In genomic region chr5:77645158-77645994, GRCh38 we compare ENCODE assay signal across 8 cellular contexts. TPM values are rescaled to one million over a fixed set of nuclear protein-coding genes. Genes with fewer than 3 reads are reported as not detected.
A peak's percentile ranks its signal among the peaks of the same experiment; 100 is the strongest.
DNase-seq lines count a peak whose midpoint lies in the region; ATAC-seq and TF ChIP-seq lines count a peak whose summit lies in the region.

No MANE protein-coding gene starts in this region.

- H3K4me1 ChIP-seq in foreskin keratinocyte (no peaks in the 10 kb centered on the region), trophoblast cell (ENCODE audit: control insufficient read depth in 1 of 2, insufficient read depth in 2 of 2, low read length in 2 of 2) (peaks cover 0 to under 1% of the 10 kb centered on the region in 2 experiments)

- no peak overlapping the region for H3K9ac ChIP-seq in trophoblast cell (ENCODE audit: low read length)

- H3K27ac ChIP-seq in HL-60 (replicated peaks) (no peak overlapping the region), foreskin keratinocyte (no peak overlapping the region), trophoblast cell (ENCODE audit: low read depth, low read length) (no peak overlapping the region)

- H4K12ac ChIP-seq in trophoblast cell (ENCODE audit: low read depth, low read length): no peak overlapping the region

- H3K27me3 ChIP-seq in HL-60 (ENCODE audit: insufficient read depth, poor library complexity, severe bottlenecking): peaks cover 9% of the 10 kb centered on the region
- H3K27me3 ChIP-seq in foreskin keratinocyte: peaks cover 99% of the 10 kb centered on the region
- peaks cover 61% of the 10 kb centered on the region for H3K27me3 ChIP-seq in trophoblast cell (ENCODE audit: insufficient read depth, low read length)

- H3K4me3 ChIP-seq in HL-60 (replicated peaks; ENCODE audit: insufficient read depth, low read length) (peak overlapping the region; percentile 6; the same call in 1 of the 2 replicates), trophoblast cell (ENCODE audit: low read depth, low read length) (no peak overlapping the region)

- H3K9me3 ChIP-seq in trophoblast cell (ENCODE audit: insufficient read depth, low read depth, low read length): peaks cover 6% of the 10 kb centered on the region

- ATAC-seq in foreskin keratinocyte: peak; percentile 50
- ATAC-seq in HG03432 (IDR thresholded peaks at IDR 0.05; ENCODE audit: unreplicated experiment): no peak

- H3K79me2 ChIP-seq in trophoblast cell (ENCODE audit: control insufficient read depth, insufficient read depth, low read length, poor library complexity): no peaks in the 10 kb centered on the region

- peaks cover 85% of the 10 kb centered on the region for H3K27me3 Mint-ChIP-seq in activated CD4-positive, alpha-beta T cell treated with anti-CD3 and anti-CD28 coated beads, Interleukin-2, amount 10 ng/mL, durations not matched to agents 24 days and 14 days

- no peak overlapping the region for H2AK5ac ChIP-seq in trophoblast cell (ENCODE audit: low read length)

- TF ChIP-seq CTCF in HL-60 (IDR thresholded peaks at IDR 0.05; ENCODE audit: insufficient read depth, low read length): no peak
- TF ChIP-seq CTCF in foreskin keratinocyte (conservative IDR thresholded peaks at IDR 0.05): peak; percentile 53

- H3K36me3 ChIP-seq in trophoblast cell (ENCODE audit: control insufficient read depth in 1 of 2, insufficient read depth in 2 of 2, low read length in 2 of 2): no peaks in the 10 kb centered on the region

- H3K36me3 Mint-ChIP-seq in activated CD4-positive, alpha-beta T cell treated with anti-CD3 and anti-CD28 coated beads, Interleukin-2, amount 10 ng/mL, durations not matched to agents 24 days and 14 days (ENCODE audit: low read depth): peaks cover 5% of the 10 kb centered on the region

- H3K9me3 Mint-ChIP-seq in activated CD4-positive, alpha-beta T cell treated with anti-CD3 and anti-CD28 coated beads, Interleukin-2, amount 10 ng/mL, durations not matched to agents 24 days and 14 days: peaks cover 6% of the 10 kb centered on the region

- no peak overlapping the region for H3K14ac ChIP-seq in trophoblast cell (ENCODE audit: low read length)

- peak overlapping the region; percentile 64 for H3K4me2 ChIP-seq in trophoblast cell (ENCODE audit: low read length)

- peak; percentile 8 to 74 (median 16) for DNase-seq in NCI-H1417 (lab: John Stamatoyannopoulos, UW)
- no peak for DNase-seq in NCI-H1417 treated with DMSO at 0.1 percent for 48 hours (lab: John Stamatoyannopoulos, UW)
- DNase-seq in HL-60 (ENCODE audit: low read depth in 1 of 2, low spot score in 1 of 2): no peak
- peak; percentile 80 for DNase-seq in activated CD4-positive, alpha-beta T cell treated with anti-CD3 and anti-CD28 coated beads, Interleukin-2, amount 10 ng/mL, durations not matched to agents 24 days and 14 days
- no peak for DNase-seq in foreskin keratinocyte
- peak in 1 of 2 donors; percentile 67 for DNase-seq in trophoblast cell
- no peak for DNase-seq in G401 (ENCODE audit: low spot score)

- H3K4me3 Mint-ChIP-seq in activated CD4-positive, alpha-beta T cell treated with anti-CD3 and anti-CD28 coated beads, Interleukin-2, amount 10 ng/mL, durations not matched to agents 24 days and 14 days: peak overlapping the region; percentile 36

- no peak overlapping the region for H2BK120ac ChIP-seq in trophoblast cell (ENCODE audit: insufficient read depth, low read length, poor library complexity)

- WGBS in trophoblast cell (ENCODE audit: extremely low coverage, insufficient coverage, insufficient read length): no CpG with 5 or more reads among the region's 80 CpGs

- no peak overlapping the region for H4K8ac ChIP-seq in trophoblast cell (ENCODE audit: low read depth, low read length)

- H3K79me1 ChIP-seq in trophoblast cell (ENCODE audit: low read length): no peaks in the 10 kb centered on the region

- H2AFZ ChIP-seq in trophoblast cell (ENCODE audit: insufficient read depth, low read length, poor library complexity): peak overlapping the region; percentile 27

- H3K4me1 Mint-ChIP-seq in activated CD4-positive, alpha-beta T cell treated with anti-CD3 and anti-CD28 coated beads, Interleukin-2, amount 10 ng/mL, durations not matched to agents 24 days and 14 days: peaks cover 10% of the 10 kb centered on the region

- no peak overlapping the region for H3K27ac Mint-ChIP-seq in activated CD4-positive, alpha-beta T cell treated with anti-CD3 and anti-CD28 coated beads, Interleukin-2, amount 10 ng/mL, durations not matched to agents 24 days and 14 days

- H2BK12ac ChIP-seq in trophoblast cell (ENCODE audit: low read length): no peak overlapping the region

- in situ Hi-C loops in G401 (cut with HindIII; ENCODE audit: low sequenced_read_pairs): no loop called here

- H3K23ac ChIP-seq in trophoblast cell (ENCODE audit: low read length): no peak overlapping the region

- intact Hi-C loops in activated CD4-positive, alpha-beta T cell treated with anti-CD3 and anti-CD28 coated beads, Interleukin-2, amount 10 ng/mL, durations not matched to agents 24 days and 14 days (cut with micrococcal nuclease): loop anchor here (1.0 to 10.0 kb wide), 5 partner anchors 12 to 649 kb away; partner anchors contain the start of genes AP3B1 and TBCA

- no peak overlapping the region for H2BK5ac ChIP-seq in trophoblast cell (ENCODE audit: low read depth, low read length, poor library complexity)

- H3K18ac ChIP-seq in trophoblast cell (ENCODE audit: low read length): no peak overlapping the region

- no peak overlapping the region for H3K4ac ChIP-seq in trophoblast cell (ENCODE audit: low read depth, low read length)

- H4K91ac ChIP-seq in trophoblast cell (ENCODE audit: low read depth, low read length): no peak overlapping the region

RNA-seq across cellular contexts. Expression of gene OTP, which starts 6.9 kb away (rescaled TPM):
- not detected in 2 replicates for total RNA-seq in activated CD4-positive, alpha-beta T cell treated with anti-CD3 and anti-CD28 coated beads, Interleukin-2, amount 10 ng/mL, durations not matched to agents 24 days and 14 days
- not detected in 2 replicates for total RNA-seq in foreskin keratinocyte
- not detected in 2 replicates for polyA plus RNA-seq in foreskin keratinocyte
- polyA plus RNA-seq in trophoblast cell (2013): 0.03 TPM in 2 replicates
- not detected in 2 replicates for total RNA-seq in G401 (2014; rRNA removed; shearing (Covaris generic))

Comparison
In these comparisons a context has a peak if more than half of its experiments do, and no peak if none do; other contexts are left out.
1. DNase-seq: peak in NCI-H1417 (3 of 3) and activated CD4-positive, alpha-beta T cell treated with anti-CD3 and anti-CD28 coated beads, Interleukin-2, amount 10 ng/mL, durations not matched to agents 24 days and 14 days (single experiment); none in NCI-H1417 treated with DMSO at 0.1 percent for 48 hours (single experiment), HL-60 (0 of 2), foreskin keratinocyte (0 of 2) and G401 (single experiment).